ENCODE assay signal across 2 cellular contexts in genomic region chr7:74400420-74401136, GRCh38.
TF ChIP-seq lines count a peak whose summit lies in the region.

No MANE protein-coding gene starts in this region.

TF ChIP-seq in HCT116, 20 proteins besides CTCF, POLR2A, EP300 and RAD21:
- TF ChIP-seq REST (IDR thresholded peaks at IDR 0.05; ENCODE audit: low read depth), result no peak
- no peak for TF ChIP-seq ELF1 (IDR thresholded peaks at IDR 0.05; ENCODE audit: borderline replicate concordance, low read depth)
- TF ChIP-seq MAX (IDR thresholded peaks at IDR 0.05), result no peak
- TF ChIP-seq SIN3A (IDR thresholded peaks at IDR 0.05; ENCODE audit: low read depth), result no peak
- no peak for TF ChIP-seq CEBPB (IDR thresholded peaks at IDR 0.05; ENCODE audit: low read depth)
- TF ChIP-seq SRF (IDR thresholded peaks at IDR 0.05; ENCODE audit: low read depth), result no peak
- TF ChIP-seq, protein P1, sequence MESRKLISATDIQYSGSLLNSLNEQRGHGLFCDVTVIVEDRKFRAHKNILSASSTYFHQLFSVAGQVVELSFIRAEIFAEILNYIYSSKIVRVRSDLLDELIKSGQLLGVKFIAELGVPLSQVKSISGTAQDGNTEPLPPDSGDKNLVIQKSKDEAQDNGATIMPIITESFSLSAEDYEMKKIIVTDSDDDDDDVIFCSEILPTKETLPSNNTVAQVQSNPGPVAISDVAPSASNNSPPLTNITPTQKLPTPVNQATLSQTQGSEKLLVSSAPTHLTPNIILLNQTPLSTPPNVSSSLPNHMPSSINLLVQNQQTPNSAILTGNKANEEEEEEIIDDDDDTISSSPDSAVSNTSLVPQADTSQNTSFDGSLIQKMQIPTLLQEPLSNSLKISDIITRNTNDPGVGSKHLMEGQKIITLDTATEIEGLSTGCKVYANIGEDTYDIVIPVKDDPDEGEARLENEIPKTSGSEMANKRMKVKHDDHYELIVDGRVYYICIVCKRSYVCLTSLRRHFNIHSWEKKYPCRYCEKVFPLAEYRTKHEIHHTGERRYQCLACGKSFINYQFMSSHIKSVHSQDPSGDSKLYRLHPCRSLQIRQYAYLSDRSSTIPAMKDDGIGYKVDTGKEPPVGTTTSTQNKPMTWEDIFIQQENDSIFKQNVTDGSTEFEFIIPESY (IDR thresholded peaks at IDR 0.05; ENCODE audit: extremely low read depth, insufficient replicate concordance, low read length), result no peak
- no peak for TF ChIP-seq TCF7L2 (IDR thresholded peaks at IDR 0.05; ENCODE audit: borderline replicate concordance, extremely low read depth, insufficient read depth, insufficient read length)
- no peak for TF ChIP-seq SP1 (IDR thresholded peaks at IDR 0.05; ENCODE audit: low read depth)
- no peak for TF ChIP-seq JUND (IDR thresholded peaks at IDR 0.05)
- TF ChIP-seq EZH2phosphoT487 (IDR thresholded peaks at IDR 0.05; ENCODE audit: borderline replicate concordance), result no peak

TF ChIP-seq in H1, 55 proteins besides CTCF, POLR2A, EP300 and RAD21:
- TF ChIP-seq POU5F1 (IDR thresholded peaks at IDR 0.05; ENCODE audit: low read depth, low read length) (no peak), KDM5A (IDR thresholded peaks at IDR 0.05; ENCODE audit: low read length) (no peak), PHF8 (conservative IDR thresholded peaks at IDR 0.05; ENCODE audit: low read depth, low read length) (no peak), CHD7 (IDR thresholded peaks at IDR 0.05; ENCODE audit: insufficient replicate concordance, low read length) (no peak), MAX (IDR thresholded peaks at IDR 0.05) (no peak)
